Comparison of ENCODE assay signal across 8 cellular contexts in genomic region chr15:60660290-60661051, GRCh38.
DNase-seq lines count a peak whose midpoint lies in the region; ATAC-seq and TF ChIP-seq lines count a peak whose summit lies in the region.

No MANE protein-coding gene starts in this region.

- H3K27me3 ChIP-seq in stomach: no peaks in the 10 kb centered on the region
- H3K27me3 ChIP-seq in CD4-positive, alpha-beta memory T cell (ENCODE audit: insufficient read depth, low read length): no peaks in the 10 kb centered on the region

- peak overlapping the region in 2 of 7 donors; percentile 19 to 63 for H3K27ac Mint-ChIP-seq in CD4-positive, alpha-beta memory T cell

- H3K27me3 Mint-ChIP-seq in CD4-positive, alpha-beta memory T cell: no peaks in the 10 kb centered on the region

- peak overlapping the region in 3 of 8 donors; percentile 10 to 59 (median 35) for H3K4me3 Mint-ChIP-seq in CD4-positive, alpha-beta memory T cell

- H3K4me3 ChIP-seq in fibroblast of mammary gland (ENCODE audit: control insufficient read depth, low read depth, low read length) (no peak overlapping the region), stomach (no peak overlapping the region)
- no peak overlapping the region for H3K4me3 ChIP-seq in CD4-positive, alpha-beta memory T cell (ENCODE audit: low read length in 2 of 2)

- no peaks in the 10 kb centered on the region for H3K9me3 Mint-ChIP-seq in CD4-positive, alpha-beta memory T cell

- peaks cover 12 to 45% (median 30%) of the 10 kb centered on the region in 4 donors for H3K4me1 Mint-ChIP-seq in CD4-positive, alpha-beta memory T cell

- CTCF ChIA-PET in GM10248 (lab: Yijun Ruan, JAX): interaction anchor here (0.8 to 1.6 kb wide), 5 partner anchors 11 to 129 kb away, joined by 3 to 5 read pairs (median 3); no protein-coding TSS in a partner anchor
- CTCF ChIA-PET in CD4-positive, alpha-beta memory T cell (lab: Charles Lee; ENCODE audit: partially characterized antibody): interaction anchor here (0.8 to 1.6 kb wide), 3 partner anchors 12 to 203 kb away, joined by 3 to 5 read pairs (median 3); no protein-coding TSS in a partner anchor

- POLR2A ChIA-PET in GM10248 (lab: Yijun Ruan, JAX): no interaction called here
- POLR2A ChIA-PET in CD4-positive, alpha-beta memory T cell (lab: Charles Lee; ENCODE audit: partially characterized antibody): interaction anchor here (1.0 to 2.2 kb wide), 3 partner anchors 10 to 75 kb away, joined by 3 to 8 read pairs (median 4); no protein-coding TSS in a partner anchor

- H3K9me3 ChIP-seq in stomach: no peaks in the 10 kb centered on the region
- H3K9me3 ChIP-seq in CD4-positive, alpha-beta memory T cell (ENCODE audit: control insufficient read depth in 1 of 2, low read length in 2 of 2): no peaks in the 10 kb centered on the region

- H3K36me3 Mint-ChIP-seq in CD4-positive, alpha-beta memory T cell: peaks cover 0 to 8% of the 10 kb centered on the region in 2 donors

- TF ChIP-seq CTCF in GM10248 (IDR thresholded peaks at IDR 0.05; ENCODE audit: control extremely low read depth, extremely low read depth, low read depth, missing control alignments): no peak
- no peak for TF ChIP-seq CTCF in fibroblast of mammary gland (conservative IDR thresholded peaks at IDR 0.05; ENCODE audit: control insufficient read depth, insufficient read depth, low read depth, low read length)
- TF ChIP-seq CTCF in stomach (IDR thresholded peaks at IDR 0.05): no peak

- intact Hi-C loops in stomach (cut with DNase I; ENCODE audit: low total_unique reads): no loop called here
- intact Hi-C loops in CD4-positive, alpha-beta memory T cell (cut with micrococcal nuclease): no loop called here

- H3K36me3 ChIP-seq in stomach: no peaks in the 10 kb centered on the region
- H3K36me3 ChIP-seq in CD4-positive, alpha-beta memory T cell (ENCODE audit: insufficient read depth, low read length): no peaks in the 10 kb centered on the region

- peak; percentile 82 for ATAC-seq in GM21526 (IDR thresholded peaks at IDR 0.05; ENCODE audit: low FRiP score, unreplicated experiment)

- no peak for TF ChIP-seq POLR2A in stomach (IDR thresholded peaks at IDR 0.05)

- DNase-seq in GM10248 (ENCODE audit: extremely low spot score): peak; percentile 22
- peak; percentile 73 for DNase-seq in HT1080 (ENCODE audit: low read depth)
- DNase-seq in fibroblast of mammary gland (ENCODE audit: low read depth): peak; percentile 88
- DNase-seq in stomach: no peak
- no peak for DNase-seq in CD4-positive, alpha-beta memory T cell
- no peak for DNase-seq in OCI-M1 (lab: John Stamatoyannopoulos, UW)
- no peak for DNase-seq in NCI-H1436 (lab: John Stamatoyannopoulos, UW)

- WGBS in stomach, 5 donors: 52 to 74% (median 65%) methylated on average over 4 of the region's 4 CpGs

- peak overlapping the region in 4 of 5 donors; percentile 14 to 61 (median 47) for H3K27ac ChIP-seq in stomach
- no peak overlapping the region for H3K27ac ChIP-seq in CD4-positive, alpha-beta memory T cell (ENCODE audit: low read depth, low read length)

- H3K4me1 ChIP-seq in stomach: peaks cover 0 to 13% (median 3%) of the 10 kb centered on the region in 4 donors
- peaks cover 24% of the 10 kb centered on the region for H3K4me1 ChIP-seq in CD4-positive, alpha-beta memory T cell (ENCODE audit: insufficient read depth, low read length)

- no peak for TF ChIP-seq EP300 in stomach (IDR thresholded peaks at IDR 0.05)

Comparison
In these comparisons a context has a peak if more than half of its experiments do, and no peak if none do; other contexts are left out.
1. DNase-seq: peak in GM10248 (single experiment), HT1080 (single experiment) and fibroblast of mammary gland (single experiment); none in stomach (single experiment), CD4-positive, alpha-beta memory T cell (0 of 5), OCI-M1 (single experiment) and NCI-H1436 (single experiment).